In genomic region chr4:86043755-86044592, GRCh38 we compare ENCODE assay signal across 8 cellular contexts.
A peak's percentile ranks its signal among the peaks of the same experiment; 100 is the strongest.
DNase-seq lines count a peak whose midpoint lies in the region; ATAC-seq, FAIRE-seq and TF ChIP-seq lines count a peak whose summit lies in the region.

No MANE protein-coding gene starts in this region.

- H3K4me2 ChIP-seq in endothelial cell of umbilical vein (ENCODE audit: insufficient read depth, low read length) = peak overlapping the region; percentile 74

- no peaks in the 10 kb centered on the region for H3K9me3 ChIP-seq in endothelial cell of umbilical vein (replicated peaks; ENCODE audit: control insufficient read depth, insufficient read depth, low read length)

- ATAC-seq in GM19043 (IDR thresholded peaks at IDR 0.05; ENCODE audit: low read depth, unreplicated experiment) (peak; percentile 85), HG03521 (IDR thresholded peaks at IDR 0.05; ENCODE audit: unreplicated experiment) (no peak), HG02588 (IDR thresholded peaks at IDR 0.05; ENCODE audit: unreplicated experiment) (no peak)

- peak overlapping the region; percentile 39 for H2AFZ ChIP-seq in endothelial cell of umbilical vein (ENCODE audit: low read depth, low read length)

- H3K27ac Mint-ChIP-seq in nephron progenitor cell = no peak overlapping the region

- H3K79me2 ChIP-seq in endothelial cell of umbilical vein (ENCODE audit: control insufficient read depth, insufficient read depth, low read length) = no peaks in the 10 kb centered on the region

- no peaks in the 10 kb centered on the region for H3K9me1 ChIP-seq in endothelial cell of umbilical vein (replicated peaks; ENCODE audit: control insufficient read depth, extremely low read depth, insufficient read depth, low read length)

- H3K4me1 Mint-ChIP-seq in nephron progenitor cell = no peaks in the 10 kb centered on the region

- H3K27me3 Mint-ChIP-seq in nephron progenitor cell (ENCODE audit: low read depth, poor library complexity) = no peaks in the 10 kb centered on the region

- peak; percentile 86 for FAIRE-seq in endothelial cell of umbilical vein (lab: Jason Lieb, UNC)

- no peak overlapping the region for H3K27ac ChIP-seq in endothelial cell of umbilical vein (ENCODE audit: insufficient read depth, low read depth, low read length)

- peaks cover 18% of the 10 kb centered on the region for H3K9me3 Mint-ChIP-seq in nephron progenitor cell

- peaks cover 19% of the 10 kb centered on the region for H3K36me3 Mint-ChIP-seq in nephron progenitor cell (ENCODE audit: low read depth)

- intact Hi-C loops in endothelial cell of umbilical vein (cut with micrococcal nuclease) = loop anchor here (1.0 to 5.0 kb wide), 6 partner anchors 75 to 897 kb away; no protein-coding TSS in a partner anchor

- CTCF ChIA-PET in endothelial cell of umbilical vein (lab: Charles Lee) = interaction anchor here (0.6 to 3.6 kb wide), 31 partner anchors 7 to 959 kb away, joined by 3 to 56 read pairs (median 4); no protein-coding TSS in a partner anchor

- H3K4me1 ChIP-seq in endothelial cell of umbilical vein (ENCODE audit: control insufficient read depth, extremely low read depth, insufficient read depth, low read length) = no peaks in the 10 kb centered on the region

- DNase-seq in CMK (ENCODE audit: low read depth) (peak; percentile 12), RPMI7951 (ENCODE audit: low read depth) (peak; percentile 65), endothelial cell of umbilical vein (ENCODE audit: low read depth, low spot score) (peak; percentile 77), nephron progenitor cell (peak; percentile 31)
- peak; percentile 17 for DNase-seq in Jurkat, Clone E6-1 (ENCODE audit: low read depth, low spot score)

- no peaks in the 10 kb centered on the region for H4K20me1 ChIP-seq in endothelial cell of umbilical vein (replicated peaks; ENCODE audit: control insufficient read depth, extremely low read depth, insufficient read depth, low read length)

- H3K27me3 ChIP-seq in endothelial cell of umbilical vein (ENCODE audit: control insufficient read depth in 2 of 2, insufficient read depth in 2 of 2, low read length in 2 of 2) = peaks cover 6 to 17% of the 10 kb centered on the region in 2 experiments

- no TSS peak for BruUV-seq in endothelial cell of umbilical vein (replicated peaks; lab: Mats Ljungman, UMichigan)

- H3K9ac ChIP-seq in endothelial cell of umbilical vein (replicated peaks; ENCODE audit: extremely low read depth, insufficient read depth, low read length) = peak overlapping the region; percentile 43

- TF ChIP-seq POLR2A in endothelial cell of umbilical vein (IDR thresholded peaks at IDR 0.05; ENCODE audit: low read depth, low read length) = no peak

- dilution Hi-C loops in endothelial cell of umbilical vein (cut with MboI; ENCODE audit: extremely low pct_ligation_motif_present, low sequenced_read_pairs) = no loop called here

- POLR2A ChIA-PET in endothelial cell of umbilical vein (lab: Charles Lee) = interaction anchor here (1.8 kb wide), 1 partner anchor 282 kb away, joined by 5 read pairs; no protein-coding TSS in a partner anchor

- no peaks in the 10 kb centered on the region for H3K36me3 ChIP-seq in endothelial cell of umbilical vein (ENCODE audit: control insufficient read depth in 2 of 2, extremely low read depth in 1 of 2, insufficient read depth in 2 of 2, low read length in 2 of 2)

- TF ChIP-seq CTCF in endothelial cell of umbilical vein (IDR thresholded peaks at IDR 0.05; ENCODE audit: extremely low read depth in 1 of 2, insufficient read depth in 1 of 2, low read depth in 1 of 2, low read length in 2 of 2) (peak; percentile 32 to 41), nephron progenitor cell (IDR thresholded peaks at IDR 0.05) (peak; percentile 60)

- H3K4me3 ChIP-seq in Jurkat, Clone E6-1 (ENCODE audit: low read length) = no peak overlapping the region
- no peak overlapping the region for H3K4me3 ChIP-seq in endothelial cell of umbilical vein (replicated peaks in 1 of 3; ENCODE audit: insufficient read depth in 1 of 3, low read depth in 1 of 3, low read length in 3 of 3)

- H3K4me3 Mint-ChIP-seq in nephron progenitor cell = no peak overlapping the region

TF ChIP-seq in endothelial cell of umbilical vein, 7 proteins besides CTCF, POLR2A, EP300 and RAD21:
- TF ChIP-seq, protein P1, sequence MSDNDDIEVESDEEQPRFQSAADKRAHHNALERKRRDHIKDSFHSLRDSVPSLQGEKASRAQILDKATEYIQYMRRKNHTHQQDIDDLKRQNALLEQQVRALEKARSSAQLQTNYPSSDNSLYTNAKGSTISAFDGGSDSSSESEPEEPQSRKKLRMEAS (IDR thresholded peaks at IDR 0.05; ENCODE audit: insufficient read depth, insufficient read length) = no peak
- TF ChIP-seq POLR2AphosphoS5 (IDR thresholded peaks at IDR 0.05; ENCODE audit: insufficient read depth, low read depth, low read length) (no peak), GATA2 (IDR thresholded peaks at IDR 0.05; ENCODE audit: insufficient read depth, insufficient read length, low read depth, low read length) (no peak), FOS (IDR thresholded peaks at IDR 0.05; ENCODE audit: borderline replicate concordance, insufficient read depth, low read length) (no peak)

Comparison
In these comparisons a context has a peak if more than half of its experiments do, and no peak if none do; other contexts are left out.
1. DNase-seq: peak in every context shown above with its lines; median percentile 77 in endothelial cell of umbilical vein; 65 in RPMI7951; 31 in nephron progenitor cell; 17 in Jurkat, Clone E6-1; 12 in CMK.